Comparison of ENCODE assay signal across 16 cellular contexts in the genomic region with DNA sequence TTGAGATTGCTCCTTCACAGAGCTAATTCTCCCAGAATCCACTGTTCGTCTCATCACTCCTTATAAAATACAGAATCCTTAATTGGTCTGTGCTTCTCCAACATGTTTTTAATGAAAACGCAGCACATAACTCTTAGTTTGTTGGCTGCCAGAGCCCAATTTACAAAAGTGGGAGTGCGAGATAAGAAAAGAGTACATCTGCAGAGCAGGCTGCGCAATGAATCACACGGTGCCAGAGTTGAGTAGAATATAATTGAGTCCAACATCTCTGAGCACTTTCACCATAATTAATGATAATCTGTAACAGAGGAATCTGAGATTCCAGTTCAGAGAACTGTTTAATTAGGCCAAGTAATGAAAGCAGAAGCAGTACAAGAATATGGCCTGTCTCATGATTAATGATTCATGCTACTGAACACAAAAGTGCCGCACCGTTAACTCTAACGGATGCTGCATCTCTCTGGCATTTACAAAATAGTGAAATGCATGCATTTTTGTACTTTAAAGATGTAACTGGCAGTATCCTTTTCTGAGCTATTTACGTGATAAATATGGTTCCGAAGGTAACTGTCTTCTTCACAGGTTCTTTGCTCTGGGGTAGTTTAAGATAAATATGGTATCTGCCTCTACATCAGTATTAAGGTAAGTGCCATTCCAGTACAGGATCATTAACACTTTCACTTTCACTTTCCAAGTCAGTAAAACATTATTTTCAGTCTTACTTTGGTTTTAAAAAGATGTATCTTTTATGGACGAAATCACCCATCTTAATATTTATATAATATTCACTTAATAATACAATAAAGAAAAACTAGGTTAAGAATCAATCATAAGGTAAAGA.
DNase-seq lines count a peak whose midpoint lies in the region; ATAC-seq, FAIRE-seq and TF ChIP-seq lines count a peak whose summit lies in the region.
"Had no signal": no experiment of that assay in that cellular context is flagged by ENCODE, and none has a peak within 500 bp of the region (broad histone marks: within the 10 kb centered on the region; RNA-seq: fewer than 3 reads in every experiment).

No MANE protein-coding gene starts in this region.

- BruUV-seq in K562 (replicated peaks; lab: Mats Ljungman, UMichigan): no TSS peak

- no peaks in the 10 kb centered on the region for H3K79me2 ChIP-seq in K562 (ENCODE audit: control insufficient read depth, insufficient read depth, low read length)
- H3K79me2 ChIP-seq in osteoblast (ENCODE audit: insufficient read depth, low read length): no peaks in the 10 kb centered on the region

- no peak overlapping the region for H3K4me3 ChIP-seq in K562
- peak overlapping the region; percentile 45 for H3K4me3 ChIP-seq in osteoblast (ENCODE audit: insufficient read depth, low read length)
- no peak overlapping the region for H3K4me3 ChIP-seq in WERI-Rb-1 (ENCODE audit: low read depth, low read length)
- H3K4me3 ChIP-seq: mucosa of descending colon had no signal

- no peak for TF ChIP-seq RAD21 in K562 (CRISPR knock-in tag; conservative IDR thresholded peaks at IDR 0.05 in 1 of 2, IDR thresholded peaks at IDR 0.05 in 1 of 2)

- no peak overlapping the region for H3K9ac ChIP-seq in K562 (ENCODE audit: insufficient read depth in 1 of 2, low read depth in 2 of 2, low read length in 2 of 2)

- H3K27me3 ChIP-seq in K562 (ENCODE audit: control insufficient read depth in 2 of 2, insufficient read depth in 2 of 2, low read length in 2 of 2) (no peaks in the 10 kb centered on the region), osteoblast (ENCODE audit: insufficient read depth, low read length) (no peaks in the 10 kb centered on the region), WERI-Rb-1 (ENCODE audit: insufficient read depth, low read depth, severe bottlenecking) (no peaks in the 10 kb centered on the region)
- H3K27me3 ChIP-seq: adrenal gland had no signal

- WGBS in K562 (ENCODE audit: insufficient coverage, low coverage, missing lambda C conversion rate): 3% methylated on average over 11 of the region's 11 CpGs

- no peak overlapping the region for H3K27ac Mint-ChIP-seq in T-cell
- no peak overlapping the region for H3K27ac Mint-ChIP-seq in effector memory CD8-positive, alpha-beta T cell
- H3K27ac Mint-ChIP-seq: T-helper 17 cell had no signal

- CTCF ChIA-PET in K562 (lab: Yijun Ruan, JAX; ENCODE audit: low intra/inter-chr PET ratio): no interaction called here
- CTCF ChIA-PET in T-cell (lab: Charles Lee): no interaction called here

- no peaks in the 10 kb centered on the region for H3K36me3 ChIP-seq in K562 (ENCODE audit: control insufficient read depth, insufficient read depth, low read length)
- H3K36me3 ChIP-seq in osteoblast (ENCODE audit: insufficient read depth, low read length): no peaks in the 10 kb centered on the region
- no peaks in the 10 kb centered on the region for H3K36me3 ChIP-seq in WERI-Rb-1
- H3K36me3 ChIP-seq: adrenal gland had no signal

- no peaks in the 10 kb centered on the region for H3K27me3 Mint-ChIP-seq in T-cell
- H3K27me3 Mint-ChIP-seq in effector memory CD8-positive, alpha-beta T cell: no peaks in the 10 kb centered on the region
- H3K27me3 Mint-ChIP-seq: T-helper 17 cell had no signal

- TF ChIP-seq CTCF in K562 (IDR thresholded peaks at IDR 0.05 in 2 of 3, conservative IDR thresholded peaks at IDR 0.05 in 1 of 3; ENCODE audit: insufficient read depth in 2 of 3, low read depth in 1 of 3, low read length in 3 of 3): no peak
- TF ChIP-seq CTCF in osteoblast (IDR thresholded peaks at IDR 0.05; ENCODE audit: extremely low read depth, low read depth, low read length): no peak
- no peak for TF ChIP-seq CTCF in WERI-Rb-1 (IDR thresholded peaks at IDR 0.05; ENCODE audit: low read depth, low read length)

- no peaks in the 10 kb centered on the region for H3K36me3 Mint-ChIP-seq in T-cell
- H3K36me3 Mint-ChIP-seq in effector memory CD8-positive, alpha-beta T cell (ENCODE audit: insufficient read depth): no peaks in the 10 kb centered on the region

- H2AFZ ChIP-seq in K562 (ENCODE audit: low read depth, low read length): peak overlapping the region; percentile 10; the same call in 1 of the 2 replicates
- peak overlapping the region; percentile 68 for H2AFZ ChIP-seq in osteoblast (ENCODE audit: low read length)

- no peaks in the 10 kb centered on the region for H3K9me1 ChIP-seq in K562 (ENCODE audit: control insufficient read depth, insufficient read depth, low read length)

- peaks cover 2 to 5% (median 5%) of the 10 kb centered on the region in 3 donors for H3K9me3 Mint-ChIP-seq in T-cell
- peaks cover 0 to 4% of the 10 kb centered on the region in 2 donors for H3K9me3 Mint-ChIP-seq in effector memory CD8-positive, alpha-beta T cell

- H3K9me3 ChIP-seq in K562 (replicated peaks; ENCODE audit: control insufficient read depth, insufficient read depth, low read depth, low read length): no peaks in the 10 kb centered on the region
- H3K9me3 ChIP-seq in osteoblast (ENCODE audit: low read depth, low read length): no peaks in the 10 kb centered on the region
- H3K9me3 ChIP-seq in WERI-Rb-1 (ENCODE audit: severe bottlenecking): no peaks in the 10 kb centered on the region
- H3K9me3 ChIP-seq: adrenal gland, mucosa of descending colon had no signal

- peaks cover 0 to 4% (median 0%) of the 10 kb centered on the region in 3 donors for H3K4me1 Mint-ChIP-seq in T-cell
- no peaks in the 10 kb centered on the region for H3K4me1 Mint-ChIP-seq in effector memory CD8-positive, alpha-beta T cell (ENCODE audit: low read depth in 2 of 2)
- H3K4me1 Mint-ChIP-seq: T-helper 17 cell had no signal

- POLR2A ChIA-PET in K562 (lab: Yijun Ruan, JAX) (no interaction called here), T-cell (lab: Charles Lee) (no interaction called here)

- ATAC-seq in K562: peak; percentile 65
- ATAC-seq in GM21723 (IDR thresholded peaks at IDR 0.05; ENCODE audit: unreplicated experiment): no peak
- ATAC-seq in T-cell (replicated peaks in 1 of 4): no peak
- no peak for ATAC-seq in effector memory CD8-positive, alpha-beta T cell (replicated peaks)
- ATAC-seq: mucosa of descending colon, T-helper 17 cell had no signal

- no peak for TF ChIP-seq EP300 in K562 (IDR thresholded peaks at IDR 0.05; ENCODE audit: low read length)

- H3K27ac ChIP-seq in K562 (ENCODE audit: extremely low read depth, low read depth, low read length): peak overlapping the region; percentile 5; the same call in 1 of the 3 replicates
- H3K27ac ChIP-seq in osteoblast (ENCODE audit: low read depth, low read length): no peak overlapping the region
- H3K27ac ChIP-seq in WERI-Rb-1: no peak overlapping the region
- H3K27ac ChIP-seq: adrenal gland, HL-60, skin epidermis had no signal

- no peak for TF ChIP-seq POLR2A in K562 (conservative IDR thresholded peaks at IDR 0.05)

- H3K4me2 ChIP-seq in K562 (ENCODE audit: insufficient read depth, low read length): 0 out of 2 replicates have a peak overlapping the region, but pooled peaks have one; percentile 1
- H3K4me2 ChIP-seq in osteoblast (ENCODE audit: insufficient read depth, low read length): no peak overlapping the region

- H3K4me3 Mint-ChIP-seq in T-cell: no peak overlapping the region
- peak overlapping the region in 1 of 2 donors; percentile 29 for H3K4me3 Mint-ChIP-seq in effector memory CD8-positive, alpha-beta T cell
- H3K4me3 Mint-ChIP-seq: T-helper 17 cell had no signal

- in situ Hi-C loops in K562 (cut with MboI): no loop called here

- intact Hi-C loops in K562 (cut with micrococcal nuclease): loop anchor here (10.0 kb wide), 1 partner anchor 182 kb away; no protein-coding TSS in a partner anchor

- H4K20me1 ChIP-seq in K562 (replicated peaks; ENCODE audit: control insufficient read depth, insufficient read depth, low read length) (no peaks in the 10 kb centered on the region), osteoblast (ENCODE audit: insufficient read depth, low read length) (no peaks in the 10 kb centered on the region)

- DNase-seq in DMS 273 (lab: John Stamatoyannopoulos, UW; ENCODE audit: unreplicated experiment): peak; percentile 66
- peak; percentile 68 for DNase-seq in NCI-H1105 treated with DMSO at 0.1 percent for 48 hours (lab: John Stamatoyannopoulos, UW)
- peak in 1 of 4 experiments; percentile 9 for DNase-seq in K562 (ENCODE audit: extremely low read depth in 1 of 4, low spot score in 3 of 4)
- no peak for DNase-seq in osteoblast (ENCODE audit: insufficient read length, low spot score, missing footprints)
- DNase-seq in T-cell: no peak
- DNase-seq in effector memory CD8-positive, alpha-beta T cell: no peak
- DNase-seq in WERI-Rb-1: no peak
- DNase-seq: adrenal gland; COR-L47; effector CD8-positive, alpha-beta T cell; mucosa of descending colon; NCI-H1048; T-helper 17 cell had no signal

- FAIRE-seq in K562 (lab: Jason Lieb, UNC): no peak

- no peaks in the 10 kb centered on the region for H3K4me1 ChIP-seq in K562 (replicated peaks in 1 of 2; ENCODE audit: control insufficient read depth in 2 of 2, insufficient read depth in 2 of 2, low read length in 2 of 2)
- no peaks in the 10 kb centered on the region for H3K4me1 ChIP-seq in osteoblast (ENCODE audit: insufficient read depth, low read length)
- H3K4me1 ChIP-seq: adrenal gland had no signal

TF ChIP-seq in K562, 482 proteins besides CTCF, POLR2A, EP300 and RAD21:
- TF ChIP-seq, protein P1, sequence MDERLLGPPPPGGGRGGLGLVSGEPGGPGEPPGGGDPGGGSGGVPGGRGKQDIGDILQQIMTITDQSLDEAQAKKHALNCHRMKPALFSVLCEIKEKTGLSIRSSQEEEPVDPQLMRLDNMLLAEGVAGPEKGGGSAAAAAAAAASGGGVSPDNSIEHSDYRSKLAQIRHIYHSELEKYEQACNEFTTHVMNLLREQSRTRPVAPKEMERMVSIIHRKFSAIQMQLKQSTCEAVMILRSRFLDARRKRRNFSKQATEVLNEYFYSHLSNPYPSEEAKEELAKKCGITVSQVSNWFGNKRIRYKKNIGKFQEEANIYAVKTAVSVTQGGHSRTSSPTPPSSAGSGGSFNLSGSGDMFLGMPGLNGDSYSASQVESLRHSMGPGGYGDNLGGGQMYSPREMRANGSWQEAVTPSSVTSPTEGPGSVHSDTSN (CRISPR knock-in tag; IDR thresholded peaks at IDR 0.05; ENCODE audit: low read depth): no peak
- TF ChIP-seq, protein P1 (tag; conservative IDR thresholded peaks at IDR 0.05; ENCODE audit: low read depth): peak; percentile 68
- peak in 1 of 2 experiments; percentile 19; a peak in 1 of 4 replicates for TF ChIP-seq NRF1 (conservative IDR thresholded peaks at IDR 0.05 in 1 of 2, IDR thresholded peaks at IDR 0.05 in 1 of 2)
- TF ChIP-seq NR1H2 (CRISPR knock-in tag; IDR thresholded peaks at IDR 0.05): no peak
- TF ChIP-seq MEIS2 (IDR thresholded peaks at IDR 0.05; ENCODE audit: partially characterized antibody): peak; percentile 48

Comparison
In these comparisons a context has a peak if more than half of its experiments do, and no peak if none do; other contexts are left out.
1. DNase-seq: peak in DMS 273 (single experiment) and NCI-H1105 treated with DMSO at 0.1 percent for 48 hours (single experiment); none in osteoblast (single experiment), T-cell (0 of 34), effector memory CD8-positive, alpha-beta T cell (0 of 3) and WERI-Rb-1 (single experiment).